In genomic region chr6:144149558-144149893, GRCh38 we compare ENCODE assay signal across 8 cellular contexts. TPM values are rescaled to one million over a fixed set of nuclear protein-coding genes. Genes with fewer than 3 reads are reported as not detected.
A peak's percentile ranks its signal among the peaks of the same experiment; 100 is the strongest.
DNase-seq lines count a peak whose midpoint lies in the region; ATAC-seq and TF ChIP-seq lines count a peak whose summit lies in the region.
"Had no signal": no experiment of that assay in that cellular context is flagged by ENCODE, and none has a peak within 500 bp of the region (broad histone marks: within the 10 kb centered on the region; RNA-seq: fewer than 3 reads in every experiment).

No MANE protein-coding gene starts in this region.

- no peaks in the 10 kb centered on the region for H4K20me1 ChIP-seq in hepatocyte (ENCODE audit: insufficient read depth, poor library complexity, severe bottlenecking)
- H4K20me1 ChIP-seq in smooth muscle cell (ENCODE audit: low read depth): no peaks in the 10 kb centered on the region

- H3K4me1 ChIP-seq in HEK293 (ENCODE audit: control insufficient read depth, insufficient read depth, low read length) (no peaks in the 10 kb centered on the region), hepatocyte (ENCODE audit: insufficient read depth) (peaks cover 14% of the 10 kb centered on the region), smooth muscle cell (ENCODE audit: low read depth) (peaks cover 5% of the 10 kb centered on the region)

- H3K27ac ChIP-seq in HEK293 (ENCODE audit: extremely low read depth, low read depth, low read length) (no peak overlapping the region), hepatocyte (no peak overlapping the region), smooth muscle cell (ENCODE audit: low read depth) (no peak overlapping the region)

- H3K27me3 ChIP-seq in hepatocyte (peaks cover 50% of the 10 kb centered on the region), smooth muscle cell (ENCODE audit: low read depth) (peaks cover 36% of the 10 kb centered on the region)

- peaks cover 70% of the 10 kb centered on the region for H3K27me3 Mint-ChIP-seq in WTC11 (ENCODE audit: low read depth)

- peak overlapping the region; percentile 85 for H3K4me3 Mint-ChIP-seq in WTC11

- DNase-seq in WTC11 (ENCODE audit: low spot score): no peak
- no peak for DNase-seq in hepatocyte (ENCODE audit: low spot score)
- DNase-seq in smooth muscle cell (lab: John Stamatoyannopoulos, UW; ENCODE audit: unreplicated experiment): no peak
- no peak for DNase-seq in AG08396 (ENCODE audit: low spot score)

- POLR2A ChIA-PET in HEK293 (lab: Yijun Ruan, JAX): no interaction called here
- POLR2A ChIA-PET in WTC11 (lab: Charles Lee): no interaction called here

- no peaks in the 10 kb centered on the region for H3K9me2 ChIP-seq in hepatocyte (replicated peaks; ENCODE audit: insufficient read depth)

- H3K9me3 ChIP-seq in HEK293 (ENCODE audit: control insufficient read depth, insufficient read depth, low read depth, low read length) (no peaks in the 10 kb centered on the region), hepatocyte (ENCODE audit: low read depth) (no peaks in the 10 kb centered on the region), smooth muscle cell (replicated peaks; ENCODE audit: low read depth) (no peaks in the 10 kb centered on the region)
- H3K9me3 ChIP-seq: mucosa of descending colon had no signal

- no peaks in the 10 kb centered on the region for H3K9me3 Mint-ChIP-seq in WTC11

- TF ChIP-seq CTCF in HEK293 (tag by site-specific recombination; IDR thresholded peaks at IDR 0.05): no peak
- no peak for TF ChIP-seq CTCF in WTC11 (IDR thresholded peaks at IDR 0.05)
- TF ChIP-seq CTCF in hepatocyte (IDR thresholded peaks at IDR 0.05; ENCODE audit: poor library complexity): no peak
- no peak for TF ChIP-seq CTCF in smooth muscle cell (IDR thresholded peaks at IDR 0.05; ENCODE audit: borderline replicate concordance, insufficient read depth, poor library complexity, severe bottlenecking)

- peaks cover 11% of the 10 kb centered on the region for H3K4me1 Mint-ChIP-seq in WTC11

- no peaks in the 10 kb centered on the region for H3K36me3 Mint-ChIP-seq in WTC11

- peak overlapping the region; percentile 97 for H2AFZ ChIP-seq in hepatocyte
- peak overlapping the region; percentile 75 for H2AFZ ChIP-seq in smooth muscle cell (ENCODE audit: low read depth)

- WGBS in hepatocyte (ENCODE audit: low lambda C conversion rate, missing lambda C conversion rate): 59% methylated on average over 14 of the region's 14 CpGs
- 43% methylated on average over 14 of the region's 14 CpGs for WGBS in smooth muscle cell (ENCODE audit: low lambda C conversion rate)

- H3K79me2 ChIP-seq in hepatocyte: no peaks in the 10 kb centered on the region
- H3K79me2 ChIP-seq in smooth muscle cell (ENCODE audit: low read depth): no peaks in the 10 kb centered on the region

- no peak overlapping the region for H3K27ac Mint-ChIP-seq in WTC11

- no peak overlapping the region for H3K9ac ChIP-seq in smooth muscle cell (ENCODE audit: low read depth)

- H3K4me2 ChIP-seq in hepatocyte: peak overlapping the region; percentile 100
- H3K4me2 ChIP-seq in smooth muscle cell: peak overlapping the region; percentile 87

- H3K36me3 ChIP-seq in HEK293 (ENCODE audit: control insufficient read depth in 2 of 2, insufficient read depth in 1 of 2, low read length in 2 of 2): no peaks in the 10 kb centered on the region
- no peaks in the 10 kb centered on the region for H3K36me3 ChIP-seq in hepatocyte (replicated peaks; ENCODE audit: insufficient read depth, low read depth)
- H3K36me3 ChIP-seq in smooth muscle cell (ENCODE audit: low read depth): no peaks in the 10 kb centered on the region

- peak overlapping the region; percentile 81 for H3K4me3 ChIP-seq in HEK293 (ENCODE audit: low read depth, low read length)
- H3K4me3 ChIP-seq in hepatocyte: no peak overlapping the region
- peak overlapping the region; percentile 68 for H3K4me3 ChIP-seq in smooth muscle cell

- no peak for ATAC-seq in WTC11
- ATAC-seq in HG03342 (IDR thresholded peaks at IDR 0.05; ENCODE audit: unreplicated experiment): no peak
- no peak for ATAC-seq in GM19397 (IDR thresholded peaks at IDR 0.05; ENCODE audit: unreplicated experiment)

- H3F3A ChIP-seq in smooth muscle cell (ENCODE audit: low read depth): no peaks in the 10 kb centered on the region

- CTCF ChIA-PET in HEK293 (lab: Yijun Ruan, JAX): interaction anchor here (0.7 to 1.2 kb wide), 2 partner anchors 30 to 68 kb away, joined by 3 read pairs; no protein-coding TSS in a partner anchor
- CTCF ChIA-PET in WTC11 (lab: Charles Lee): no interaction called here

TF ChIP-seq in HEK293, 187 proteins besides CTCF, POLR2A, EP300 and RAD21 (continues in another document):
- TF ChIP-seq MYNN (tag by site-specific recombination; IDR thresholded peaks at IDR 0.05; ENCODE audit: borderline replicate concordance) (no peak), ZNF146 (tag by site-specific recombination; IDR thresholded peaks at IDR 0.05) (no peak), ZNF530 (tag by site-specific recombination; IDR thresholded peaks at IDR 0.05; ENCODE audit: low read depth) (no peak), ZBTB21 (tag by site-specific recombination; IDR thresholded peaks at IDR 0.05) (no peak), ZNF558 (tag by site-specific recombination; IDR thresholded peaks at IDR 0.05) (no peak), ZNF626 (tag by site-specific recombination; IDR thresholded peaks at IDR 0.05) (no peak), ZNF571 (tag by site-specific recombination; IDR thresholded peaks at IDR 0.05) (no peak), ZNF211 (tag by site-specific recombination; IDR thresholded peaks at IDR 0.05; ENCODE audit: low read depth) (no peak), ZNF335 (tag by site-specific recombination; conservative IDR thresholded peaks at IDR 0.05) (no peak), ZNF19 (tag by site-specific recombination; IDR thresholded peaks at IDR 0.05; ENCODE audit: low read depth) (no peak), ZNF394 (tag by site-specific recombination; IDR thresholded peaks at IDR 0.05; ENCODE audit: borderline replicate concordance) (no peak)
- TF ChIP-seq, protein P1, sequence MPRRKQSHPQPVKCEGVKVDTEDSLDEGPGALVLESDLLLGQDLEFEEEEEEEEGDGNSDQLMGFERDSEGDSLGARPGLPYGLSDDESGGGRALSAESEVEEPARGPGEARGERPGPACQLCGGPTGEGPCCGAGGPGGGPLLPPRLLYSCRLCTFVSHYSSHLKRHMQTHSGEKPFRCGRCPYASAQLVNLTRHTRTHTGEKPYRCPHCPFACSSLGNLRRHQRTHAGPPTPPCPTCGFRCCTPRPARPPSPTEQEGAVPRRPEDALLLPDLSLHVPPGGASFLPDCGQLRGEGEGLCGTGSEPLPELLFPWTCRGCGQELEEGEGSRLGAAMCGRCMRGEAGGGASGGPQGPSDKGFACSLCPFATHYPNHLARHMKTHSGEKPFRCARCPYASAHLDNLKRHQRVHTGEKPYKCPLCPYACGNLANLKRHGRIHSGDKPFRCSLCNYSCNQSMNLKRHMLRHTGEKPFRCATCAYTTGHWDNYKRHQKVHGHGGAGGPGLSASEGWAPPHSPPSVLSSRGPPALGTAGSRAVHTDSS (tag by site-specific recombination; IDR thresholded peaks at IDR 0.05): no peak

TF ChIP-seq in WTC11, 78 proteins besides CTCF, POLR2A, EP300 and RAD21 (continues in another document):
- TF ChIP-seq ZBTB21 (CRISPR knock-in tag; IDR thresholded peaks at IDR 0.05; ENCODE audit: borderline replicate concordance): no peak
- no peak for TF ChIP-seq IRF1 (CRISPR knock-in tag; IDR thresholded peaks at IDR 0.05)
- TF ChIP-seq TP53 (CRISPR knock-in tag; IDR thresholded peaks at IDR 0.05): no peak
- TF ChIP-seq, protein P2, sequence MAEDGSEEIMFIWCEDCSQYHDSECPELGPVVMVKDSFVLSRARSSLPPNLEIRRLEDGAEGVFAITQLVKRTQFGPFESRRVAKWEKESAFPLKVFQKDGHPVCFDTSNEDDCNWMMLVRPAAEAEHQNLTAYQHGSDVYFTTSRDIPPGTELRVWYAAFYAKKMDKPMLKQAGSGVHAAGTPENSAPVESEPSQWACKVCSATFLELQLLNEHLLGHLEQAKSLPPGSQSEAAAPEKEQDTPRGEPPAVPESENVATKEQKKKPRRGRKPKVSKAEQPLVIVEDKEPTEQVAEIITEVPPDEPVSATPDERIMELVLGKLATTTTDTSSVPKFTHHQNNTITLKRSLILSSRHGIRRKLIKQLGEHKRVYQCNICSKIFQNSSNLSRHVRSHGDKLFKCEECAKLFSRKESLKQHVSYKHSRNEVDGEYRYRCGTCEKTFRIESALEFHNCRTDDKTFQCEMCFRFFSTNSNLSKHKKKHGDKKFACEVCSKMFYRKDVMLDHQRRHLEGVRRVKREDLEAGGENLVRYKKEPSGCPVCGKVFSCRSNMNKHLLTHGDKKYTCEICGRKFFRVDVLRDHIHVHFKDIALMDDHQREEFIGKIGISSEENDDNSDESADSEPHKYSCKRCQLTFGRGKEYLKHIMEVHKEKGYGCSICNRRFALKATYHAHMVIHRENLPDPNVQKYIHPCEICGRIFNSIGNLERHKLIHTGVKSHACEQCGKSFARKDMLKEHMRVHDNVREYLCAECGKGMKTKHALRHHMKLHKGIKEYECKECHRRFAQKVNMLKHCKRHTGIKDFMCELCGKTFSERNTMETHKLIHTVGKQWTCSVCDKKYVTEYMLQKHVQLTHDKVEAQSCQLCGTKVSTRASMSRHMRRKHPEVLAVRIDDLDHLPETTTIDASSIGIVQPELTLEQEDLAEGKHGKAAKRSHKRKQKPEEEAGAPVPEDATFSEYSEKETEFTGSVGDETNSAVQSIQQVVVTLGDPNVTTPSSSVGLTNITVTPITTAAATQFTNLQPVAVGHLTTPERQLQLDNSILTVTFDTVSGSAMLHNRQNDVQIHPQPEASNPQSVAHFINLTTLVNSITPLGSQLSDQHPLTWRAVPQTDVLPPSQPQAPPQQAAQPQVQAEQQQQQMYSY (CRISPR knock-in tag; IDR thresholded peaks at IDR 0.05): no peak
- TF ChIP-seq ZNF138 (CRISPR knock-in tag; conservative IDR thresholded peaks at IDR 0.05): no peak
- no peak for TF ChIP-seq NFATC4 (CRISPR knock-in tag; IDR thresholded peaks at IDR 0.05)
- TF ChIP-seq ZNF317 (CRISPR knock-in tag; IDR thresholded peaks at IDR 0.05; ENCODE audit: borderline replicate concordance, low read depth): no peak
- TF ChIP-seq CREM (CRISPR knock-in tag; IDR thresholded peaks at IDR 0.05): no peak

RNA-seq across cellular contexts. Expression of gene STX11, which starts 0.8 kb away (rescaled TPM):
- total RNA-seq in WTC11 (2021) (0.17 to 0.30 TPM (median 0.27 TPM) in 3 replicates), hepatocyte (0.27 and 1.6 TPM in 2 replicates), smooth muscle cell (0.27 and 0.72 TPM in 2 replicates)
- polyA plus RNA-seq in hepatocyte (0.48 and 0.84 TPM in 2 replicates), smooth muscle cell (0.53 and 1.3 TPM in 2 replicates)

RNA-seq across cellular contexts. Expression of gene SF3B5, which starts 54.2 kb away (rescaled TPM):
- total RNA-seq in WTC11 (2021) (174 to 181 TPM (median 177 TPM) in 3 replicates), hepatocyte (147 and 182 TPM in 2 replicates), smooth muscle cell (156 and 166 TPM in 2 replicates)
- polyA plus RNA-seq in hepatocyte (155 and 179 TPM in 2 replicates), smooth muscle cell (188 and 189 TPM in 2 replicates)
